34 cellular contexts compared by ENCODE assay signal in genomic region chr10:119640875-119641526, GRCh38.
"Had no signal": no experiment of that assay in that cellular context is flagged by ENCODE, and none has a peak within 500 bp of the region (broad histone marks: within the 10 kb centered on the region; RNA-seq: fewer than 3 reads in every experiment).

No MANE protein-coding gene starts in this region.

- FAIRE-seq: bronchial epithelial cell, RCC 7860 had no signal

- H3K4me1 ChIP-seq: SJCRH30 had no signal

- DNase-seq: activated CD4-positive, alpha-beta memory T cell treated with anti-CD3 and anti-CD28 coated beads, Interleukin-2, amount 10 ng/mL, durations not matched to agents 7 days and 5 days; activated CD4-positive, alpha-beta T cell treated with anti-CD3 and anti-CD28 coated beads for 1 hour; activated CD4-positive, alpha-beta T cell treated with anti-CD3 and anti-CD28 coated beads for 48 hours; activated CD4-positive, CD25-positive, alpha-beta regulatory T cell; activated CD8-positive, alpha-beta memory T cell treated with anti-CD3 and anti-CD28 coated beads for 24 hours; activated CD8-positive, alpha-beta memory T cell treated with anti-CD3 and anti-CD28 coated beads, Interleukin-2, amount 10 ng/mL, durations not matched to agents 7 days and 5 days; activated CD8-positive, alpha-beta memory T cell treated with anti-CD3 and anti-CD28 coated beads, Interleukin-2, amount 50 U/mL, for 48 hours; activated effector memory CD4-positive, alpha-beta T cell treated with Interleukin-2 at 50 U/mL for 16 hours; activated naive CD4-positive, alpha-beta T cell treated with anti-CD3 and anti-CD28 coated beads, Interleukin-2, amount 10 ng/mL, durations not matched to agents 7 days and 5 days; activated naive CD8-positive, alpha-beta T cell treated with anti-CD3 and anti-CD28 coated beads, Interleukin-2, amount 50 U/mL, for 24 hours; activated T-cell treated with anti-CD3 and anti-CD28 coated beads, Interleukin-2, amount 50 U/mL, for 48 hours; anterior cingulate cortex; caudate nucleus; Kasumi-1; KG1; NCI-H1105; NCI-H1417 treated with DMSO at 0.1 percent for 48 hours; NCI-H1694; NCI-H1930; NCI-H2081 treated with DMSO at 0.1 percent for 48 hours; NCI-H345; NCI-H524 treated with DMSO at 0.1 percent for 48 hours; NCI-H748 treated with DMSO at 0.1 percent for 48 hours; NK-92 treated with Interleukin-12 subunit alpha and Interleukin-12 subunit beta, amount 100 ng/mL, for 24 hours; PC-9; Right ventricle myocardium superior; SJCRH30; T1000; WERI-Rb-1 had no signal

- H3K9me3 ChIP-seq: SJCRH30 had no signal

- H3K27ac Mint-ChIP-seq: activated CD4-positive, alpha-beta memory T cell treated with anti-CD3 and anti-CD28 coated beads, Interleukin-2, amount 10 ng/mL, durations not matched to agents 7 days and 5 days; activated CD8-positive, alpha-beta memory T cell treated with anti-CD3 and anti-CD28 coated beads, Interleukin-2, amount 10 ng/mL, durations not matched to agents 7 days and 5 days; activated naive CD4-positive, alpha-beta T cell treated with anti-CD3 and anti-CD28 coated beads, Interleukin-2, amount 10 ng/mL, durations not matched to agents 7 days and 5 days; activated naive CD8-positive, alpha-beta T cell; activated naive CD8-positive, alpha-beta T cell treated with anti-CD3 and anti-CD28 coated beads, Interleukin-2, amount 50 U/mL, for 24 hours; brain had no signal

- H3K27me3 Mint-ChIP-seq: activated naive CD8-positive, alpha-beta T cell had no signal

- H3K4me3 Mint-ChIP-seq: activated CD4-positive, alpha-beta memory T cell treated with anti-CD3 and anti-CD28 coated beads, Interleukin-2, amount 10 ng/mL, durations not matched to agents 7 days and 5 days; activated CD8-positive, alpha-beta memory T cell treated with anti-CD3 and anti-CD28 coated beads, Interleukin-2, amount 10 ng/mL, durations not matched to agents 7 days and 5 days; activated naive CD4-positive, alpha-beta T cell treated with anti-CD3 and anti-CD28 coated beads, Interleukin-2, amount 10 ng/mL, durations not matched to agents 7 days and 5 days; activated naive CD8-positive, alpha-beta T cell; activated naive CD8-positive, alpha-beta T cell treated with anti-CD3 and anti-CD28 coated beads, Interleukin-2, amount 50 U/mL, for 24 hours; brain had no signal

- H3K27ac ChIP-seq: PC-9, SJCRH30, SK-N-MC, WERI-Rb-1 had no signal

- H3K27me3 ChIP-seq: SJCRH30 had no signal

- H3K9me3 Mint-ChIP-seq: activated naive CD4-positive, alpha-beta T cell treated with anti-CD3 and anti-CD28 coated beads, Interleukin-2, amount 10 ng/mL, durations not matched to agents 7 days and 5 days; activated naive CD8-positive, alpha-beta T cell treated with anti-CD3 and anti-CD28 coated beads, Interleukin-2, amount 50 U/mL, for 24 hours had no signal

- H3K36me3 ChIP-seq: SJCRH30, WERI-Rb-1 had no signal

- ATAC-seq: activated CD8-positive, alpha-beta memory T cell treated with anti-CD3 and anti-CD28 coated beads, Interleukin-2, amount 10 ng/mL, durations not matched to agents 7 days and 5 days; activated naive CD8-positive, alpha-beta T cell treated with anti-CD3 and anti-CD28 coated beads, Interleukin-2, amount 50 U/mL, for 24 hours had no signal

- H3K4me3 ChIP-seq: PC-9, SJCRH30, SK-N-MC had no signal

- H3K36me3 Mint-ChIP-seq: activated CD8-positive, alpha-beta memory T cell treated with anti-CD3 and anti-CD28 coated beads, Interleukin-2, amount 10 ng/mL, durations not matched to agents 7 days and 5 days; activated naive CD4-positive, alpha-beta T cell treated with anti-CD3 and anti-CD28 coated beads, Interleukin-2, amount 10 ng/mL, durations not matched to agents 7 days and 5 days; activated naive CD8-positive, alpha-beta T cell; brain had no signal

- H2AFZ ChIP-seq: PC-9 had no signal

- H3K4me2 ChIP-seq: PC-9 had no signal
